In the genomic region with DNA sequence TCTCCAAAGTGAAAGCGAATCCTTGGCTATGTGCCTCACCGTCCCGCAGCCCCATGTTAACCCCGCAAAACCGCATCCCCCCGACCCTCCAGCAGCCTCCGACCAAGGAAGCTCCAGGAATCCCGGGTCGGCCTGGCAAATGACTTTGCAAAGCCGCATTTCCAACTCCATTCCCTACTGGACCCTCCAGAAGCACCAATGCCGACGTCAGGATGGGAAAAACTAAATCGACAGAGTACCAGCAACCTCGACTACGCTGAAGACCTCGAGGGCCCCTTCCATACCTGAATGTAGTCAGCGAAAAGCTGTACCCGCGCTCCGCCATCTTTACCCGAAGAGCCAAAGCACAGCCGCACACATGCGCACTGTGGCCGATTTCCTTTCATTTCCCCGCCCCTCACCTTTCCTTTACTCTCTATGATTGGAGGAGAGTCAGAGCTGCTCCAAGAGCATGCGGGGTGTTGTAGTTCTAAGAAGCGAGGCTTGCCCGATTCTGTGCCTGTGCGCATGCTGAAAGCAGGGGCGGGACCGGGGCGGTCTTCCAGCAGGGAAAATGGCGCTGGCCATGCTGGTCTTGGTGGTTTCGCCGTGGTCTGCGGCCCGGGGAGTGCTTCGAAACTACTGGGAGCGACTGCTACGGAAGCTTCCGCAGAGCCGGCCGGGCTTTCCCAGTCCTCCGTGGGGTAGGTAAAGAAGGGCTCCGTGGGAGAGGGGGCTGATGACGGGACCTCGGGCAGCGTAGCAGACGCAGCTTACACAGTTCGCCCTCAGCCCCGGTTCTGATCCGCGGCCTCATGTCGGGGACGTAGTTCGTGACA, we compare ENCODE assay signal across 8 cellular contexts. TPM values are rescaled to one million over a fixed set of nuclear protein-coding genes. Genes with fewer than 3 reads are reported as not detected.
DNase-seq lines count a peak whose midpoint lies in the region; ATAC-seq lines count a peak whose summit lies in the region.

A gene (plus strand): TSS at position 543 of the 818 bp plus-strand sequence. CDS start 11 bp downstream, at position 554.
A gene (minus strand): TSS at position 341 of the 818 bp plus-strand sequence. CDS start 16 bp downstream, at position 325.

- POLR2A ChIA-PET in activated CD4-positive, alpha-beta T cell treated with anti-CD3 and anti-CD28 coated beads, Interleukin-2, amount 10 ng/mL, durations not matched to agents 7 days and 5 days (lab: Charles Lee) = interaction anchor here (0.7 to 0.9 kb wide), 4 partner anchors 8 to 713 kb away, joined by 3 to 11 read pairs (median 4); no protein-coding TSS in a partner anchor

- H3K9ac ChIP-seq in BLaER1 = peak within 1 kb of the TSS; percentile 98

- H3K27ac ChIP-seq in BLaER1 = peak within 1 kb of the TSS; percentile 90

- H3K4me1 ChIP-seq in BLaER1 = peaks cover 48% of the 10 kb centered on the region

- no peaks in the 10 kb centered on the region for H3K9me3 ChIP-seq in BLaER1

- H4K20me1 ChIP-seq in BLaER1 = peaks cover 47% of the 10 kb centered on the region

- H3K36me3 ChIP-seq in BLaER1 = peaks cover 32% of the 10 kb centered on the region

- no peaks in the 10 kb centered on the region for H3K9me3 Mint-ChIP-seq in activated CD4-positive, alpha-beta T cell treated with anti-CD3 and anti-CD28 coated beads, Interleukin-2, amount 10 ng/mL, durations not matched to agents 7 days and 5 days

- H3K27ac Mint-ChIP-seq in activated CD4-positive, alpha-beta T cell treated with anti-CD3 and anti-CD28 coated beads, Interleukin-2, amount 10 ng/mL, durations not matched to agents 7 days and 5 days = peak within 1 kb of the TSS; percentile 98

- no peaks in the 10 kb centered on the region for H3K27me3 Mint-ChIP-seq in activated CD4-positive, alpha-beta T cell treated with anti-CD3 and anti-CD28 coated beads, Interleukin-2, amount 10 ng/mL, durations not matched to agents 7 days and 5 days

- H3K4me2 ChIP-seq in BLaER1 = peak within 1 kb of the TSS; percentile 93

- peak; percentile 99 for DNase-seq in NCI-H69 (lab: John Stamatoyannopoulos, UW)
- peak; percentile 97 for DNase-seq in activated CD4-positive, alpha-beta T cell treated with anti-CD3 and anti-CD28 coated beads, Interleukin-2, amount 10 ng/mL, durations not matched to agents 7 days and 5 days
- DNase-seq in cortex of kidney (lab: John Stamatoyannopoulos, UW) = peak; percentile 80
- DNase-seq in left colon = peak; percentile 94 to 96
- peak; percentile 94 for DNase-seq in stimulated activated CD4-positive, alpha-beta T cell treated with anti-CD3 and anti-CD28 coated beads, Interleukin-1b, Interleukin-23, amount 100 ng/mL, for 48 hours

- intact Hi-C loops in left colon (cut with DNase I, micrococcal nuclease) = no loop called here

- peak within 1 kb of the TSS; percentile 99 for H3K4me3 Mint-ChIP-seq in activated CD4-positive, alpha-beta T cell treated with anti-CD3 and anti-CD28 coated beads, Interleukin-2, amount 10 ng/mL, durations not matched to agents 7 days and 5 days

- H3K4me1 Mint-ChIP-seq in activated CD4-positive, alpha-beta T cell treated with anti-CD3 and anti-CD28 coated beads, Interleukin-2, amount 10 ng/mL, durations not matched to agents 7 days and 5 days = peaks cover 66% of the 10 kb centered on the region

- ATAC-seq in GM19328 (IDR thresholded peaks at IDR 0.05; ENCODE audit: unreplicated experiment) (peak; percentile 99), HG03520 (IDR thresholded peaks at IDR 0.05; ENCODE audit: unreplicated experiment) (peak; percentile 100), left colon (peak; percentile 99)

- H3K4me3 ChIP-seq in BLaER1 = peak within 1 kb of the TSS; percentile 99

- no peaks in the 10 kb centered on the region for H3K27me3 ChIP-seq in BLaER1

- CTCF ChIA-PET in activated CD4-positive, alpha-beta T cell treated with anti-CD3 and anti-CD28 coated beads, Interleukin-2, amount 10 ng/mL, durations not matched to agents 7 days and 5 days (lab: Charles Lee) = interaction anchor here (0.7 to 3.7 kb wide), 5 partner anchors 9 to 832 kb away, joined by 3 to 17 read pairs (median 3); a partner anchor contains a TSS

- peaks cover 35% of the 10 kb centered on the region for H3K36me3 Mint-ChIP-seq in activated CD4-positive, alpha-beta T cell treated with anti-CD3 and anti-CD28 coated beads, Interleukin-2, amount 10 ng/mL, durations not matched to agents 7 days and 5 days (ENCODE audit: low read depth)

RNA-seq across cellular contexts. Expression of the first gene that starts in this region (rescaled TPM):
- total RNA-seq in activated CD4-positive, alpha-beta T cell treated with anti-CD3 and anti-CD28 coated beads, Interleukin-2, amount 10 ng/mL, durations not matched to agents 7 days and 5 days = 10 to 100 TPM; 50.2 to 50.3 TPM
- total RNA-seq in left colon = 10 to 100 TPM; 40.1 to 43.3 TPM

RNA-seq across cellular contexts. Expression of the second gene that starts in this region (rescaled TPM):
- total RNA-seq in activated CD4-positive, alpha-beta T cell treated with anti-CD3 and anti-CD28 coated beads, Interleukin-2, amount 10 ng/mL, durations not matched to agents 7 days and 5 days = 100 to 1,000 TPM; 104 to 127 TPM
- 10 to 100 TPM; 55.5 to 73.0 TPM for total RNA-seq in left colon

Comparison
In these comparisons a context has a peak if more than half of its experiments do, and no peak if none do; other contexts are left out.
1. Peak in every context shown above with its lines: DNase-seq, ATAC-seq, H3K4me3 ChIP-seq and H3K27ac ChIP-seq.